8 cellular contexts compared by ENCODE assay signal in genomic region chr7:75072978-75073282, GRCh38. TPM values are rescaled to one million over a fixed set of nuclear protein-coding genes. Genes with fewer than 3 reads are reported as not detected.
DNase-seq lines count a peak whose midpoint lies in the region; ATAC-seq, FAIRE-seq and TF ChIP-seq lines count a peak whose summit lies in the region.

No MANE protein-coding gene starts in this region.

- intact Hi-C loops in stomach (cut with DNase I; ENCODE audit: low total_unique reads), result no loop called here

- H3K27ac ChIP-seq in stomach, result peak overlapping the region; percentile 85 to 96 (median 93)

- no peak for TF ChIP-seq POLR2A in stomach (IDR thresholded peaks at IDR 0.05)

- ATAC-seq in HG03469 (IDR thresholded peaks at IDR 0.05; ENCODE audit: unreplicated experiment), result peak; percentile 15
- peak in 1 of 2 donors; percentile 7 for ATAC-seq in activated naive CD4-positive, alpha-beta T cell treated with anti-CD3 and anti-CD28 coated beads, Interleukin-2, amount 50 U/mL, for 72 hours
- no peak for ATAC-seq in GM21360 (IDR thresholded peaks at IDR 0.05; ENCODE audit: unreplicated experiment)
- no peak for ATAC-seq in GM19463 (IDR thresholded peaks at IDR 0.05; ENCODE audit: unreplicated experiment)

- H3K9me3 ChIP-seq in iPS-15b (ENCODE audit: control insufficient read depth, insufficient read depth, low read length) (no peaks in the 10 kb centered on the region), stomach (no peaks in the 10 kb centered on the region)

- peak overlapping the region; percentile 78 for H3K4me3 ChIP-seq in iPS-15b (ENCODE audit: low read depth, low read length)
- H3K4me3 ChIP-seq in stomach, result peak overlapping the region; percentile 66 to 98 (median 95)

- H3K36me3 ChIP-seq in iPS-15b (ENCODE audit: control insufficient read depth, insufficient read depth, low read length) (peaks cover 6% of the 10 kb centered on the region), stomach (peaks cover 19 to 38% (median 31%) of the 10 kb centered on the region in 4 donors)

- no peak for TF ChIP-seq EP300 in stomach (IDR thresholded peaks at IDR 0.05)

- H3K27me3 ChIP-seq in iPS-15b (ENCODE audit: control insufficient read depth, insufficient read depth, low read length), result no peaks in the 10 kb centered on the region
- H3K27me3 ChIP-seq in stomach, result no peaks in the 10 kb centered on the region

- WGBS in stomach, 5 donors, result 4 to 10% (median 5%) methylated on average over 9 of the region's 9 CpGs

- no peak for DNase-seq in activated naive CD4-positive, alpha-beta T cell treated with anti-CD3 and anti-CD28 coated beads, Interleukin-2, amount 50 U/mL, for 72 hours (ENCODE audit: low spot score in 2 of 2)
- DNase-seq in stomach (no peak), frontal cortex (ENCODE audit: low spot score in 2 of 2) (no peak)
- DNase-seq in activated CD4-positive, alpha-beta T cell treated with anti-CD3 and anti-CD28 coated beads, Interleukin-2, amount 50 U/mL, for 48 hours, result no peak

- TF ChIP-seq CTCF in stomach (IDR thresholded peaks at IDR 0.05), result no peak

- no peaks in the 10 kb centered on the region for H3K9me3 Mint-ChIP-seq in activated naive CD4-positive, alpha-beta T cell treated with anti-CD3 and anti-CD28 coated beads, Interleukin-2, amount 50 U/mL, for 72 hours

- no peaks in the 10 kb centered on the region for H3K4me1 ChIP-seq in iPS-15b (ENCODE audit: control insufficient read depth, insufficient read depth, low read length)
- H3K4me1 ChIP-seq in stomach, result peaks cover 7 to 20% (median 15%) of the 10 kb centered on the region in 4 donors

- H3K9ac ChIP-seq in iPS-15b (ENCODE audit: low read depth, low read length), result peak overlapping the region; percentile 96

- peaks cover 4 to 5% of the 10 kb centered on the region in 2 donors for H3K36me3 Mint-ChIP-seq in activated naive CD4-positive, alpha-beta T cell treated with anti-CD3 and anti-CD28 coated beads, Interleukin-2, amount 50 U/mL, for 72 hours

- FAIRE-seq in frontal cortex (lab: Jason Lieb, UNC), result no peak

- peak overlapping the region; percentile 94 to 97 for H3K27ac Mint-ChIP-seq in activated naive CD4-positive, alpha-beta T cell treated with anti-CD3 and anti-CD28 coated beads, Interleukin-2, amount 50 U/mL, for 72 hours

RNA-seq across cellular contexts. Expression of gene RCC1L, which starts 0.7 kb away (rescaled TPM):
- 10 to 100 TPM; 47.1 to 65.3 TPM for total RNA-seq in activated naive CD4-positive, alpha-beta T cell treated with anti-CD3 and anti-CD28 coated beads, Interleukin-2, amount 50 U/mL, for 72 hours
- total RNA-seq in stomach (10 to 100 TPM; 14.0 to 91.2 (median 28.6) TPM), frontal cortex (20.8 TPM)
- polyA plus RNA-seq in stomach, result 10 to 100 TPM; 25.7 to 29.4 (median 26.9) TPM

RNA-seq across cellular contexts. Expression of gene GTF2IRD2B, which starts 19.5 kb away (rescaled TPM):
- total RNA-seq in activated naive CD4-positive, alpha-beta T cell treated with anti-CD3 and anti-CD28 coated beads, Interleukin-2, amount 50 U/mL, for 72 hours, result 10 to 100 TPM in 1 of 2 donors, 1 to 10 TPM in 1; 8.9 to 11.3 TPM
- 100 to 1,000 TPM in 1 of 5 donors, 10 to 100 TPM in 4; 71.9 to 110 (median 84.1) TPM for total RNA-seq in stomach
- 10 to 100 TPM; 13.9 to 20.0 (median 16.0) TPM for polyA plus RNA-seq in stomach
- 57.5 TPM for total RNA-seq in frontal cortex
